11 cellular contexts compared by ENCODE assay signal in the genomic region with DNA sequence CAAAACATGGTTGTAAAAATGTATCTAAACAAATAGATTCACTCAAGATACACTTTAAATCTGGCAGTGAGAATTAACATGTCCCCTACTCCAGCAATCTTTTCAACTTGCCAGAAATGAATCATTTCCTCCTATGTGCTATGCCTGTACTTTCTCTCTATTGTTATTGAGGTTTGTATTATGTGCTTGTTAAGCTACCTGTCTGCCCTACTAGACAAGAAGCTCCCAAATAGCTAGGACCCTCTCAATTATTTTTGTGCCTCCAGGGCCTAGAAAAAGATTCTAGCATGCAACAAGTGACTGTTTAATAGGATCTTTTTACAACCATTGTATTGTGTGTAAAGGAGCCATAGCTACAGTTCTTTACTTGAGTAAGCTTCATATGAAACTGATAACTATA. TPM values are rescaled to one million over a fixed set of nuclear protein-coding genes. Genes with fewer than 3 reads are reported as not detected.
DNase-seq lines count a peak whose midpoint lies in the region; ATAC-seq and TF ChIP-seq lines count a peak whose summit lies in the region.
"Had no signal": no experiment of that assay in that cellular context is flagged by ENCODE, and none has a peak within 500 bp of the region (broad histone marks: within the 10 kb centered on the region; RNA-seq: fewer than 3 reads in every experiment).

No MANE protein-coding gene starts in this region.

- H3K27ac ChIP-seq in SK-N-MC (peak overlapping the region; percentile 33; the same call in 1 of the 2 replicates), H9 (ENCODE audit: insufficient read length, low read depth, low read length) (no peak overlapping the region)
- H3K27ac ChIP-seq: pancreas had no signal

- H3K9me3 Mint-ChIP-seq in natural killer cell: no peaks in the 10 kb centered on the region
- no peaks in the 10 kb centered on the region for H3K9me3 Mint-ChIP-seq in H9

- no peak overlapping the region for H2AFZ ChIP-seq in H9 (ENCODE audit: low read length)

- H2BK15ac ChIP-seq in H9 (ENCODE audit: low read depth, low read length): no peak overlapping the region

- H3K27me3 ChIP-seq in H9 (ENCODE audit: insufficient read depth, low read length): no peaks in the 10 kb centered on the region
- H3K27me3 ChIP-seq: pancreas had no signal

- no peaks in the 10 kb centered on the region for H3K36me3 ChIP-seq in SK-N-MC (ENCODE audit: insufficient read depth, low read length)
- H3K36me3 ChIP-seq: pancreas had no signal

- H3K14ac ChIP-seq in H9 (ENCODE audit: insufficient read depth, low read length): no peak overlapping the region

- H3K79me2 ChIP-seq in H9 (ENCODE audit: insufficient read depth, low read length): no peaks in the 10 kb centered on the region

- H3K4me3 ChIP-seq in SK-N-MC: peak overlapping the region; percentile 27
- H3K4me3 ChIP-seq: pancreas had no signal

- TF ChIP-seq CTCF in GM13977 (IDR thresholded peaks at IDR 0.05; ENCODE audit: extremely low read depth, insufficient read depth, missing control alignments) (no peak), natural killer cell (IDR thresholded peaks at IDR 0.05) (no peak), H9 (conservative IDR thresholded peaks at IDR 0.05) (no peak)

- no peaks in the 10 kb centered on the region for H3K9me3 ChIP-seq in SK-N-MC (ENCODE audit: low read depth, low read length)
- H3K9me3 ChIP-seq in H9 (ENCODE audit: control insufficient read depth, low read depth, low read length): no peaks in the 10 kb centered on the region
- H3K9me3 ChIP-seq: pancreas had no signal

- in situ Hi-C loops in GM13977 (cut with MboI; ENCODE audit: low pct_unique_long_range_greater_than_20kb, low sequenced_read_pairs, unreplicated experiment): no loop called here

- no peak overlapping the region for H3K56ac ChIP-seq in H9 (ENCODE audit: insufficient read length, low read depth, low read length)

- no peak overlapping the region for H4K5ac ChIP-seq in H9 (ENCODE audit: insufficient read length, low read depth, low read length)

- no peak overlapping the region for H3K23ac ChIP-seq in H9 (ENCODE audit: insufficient read length, low read depth, low read length)

- no peak overlapping the region for H4K8ac ChIP-seq in H9 (replicated peaks; ENCODE audit: insufficient read length, low read depth, low read length)

- H3T11ph ChIP-seq in H9 (ENCODE audit: low read length): no peak overlapping the region

- H4K91ac ChIP-seq in H9 (ENCODE audit: insufficient read length, low read depth, low read length): no peak overlapping the region

- no peaks in the 10 kb centered on the region for H3K4me1 ChIP-seq in H9 (ENCODE audit: insufficient read depth, low read length)
- H3K4me1 ChIP-seq: pancreas had no signal

- no peak overlapping the region for H2BK120ac ChIP-seq in H9 (ENCODE audit: low read depth, low read length, poor library complexity, severe bottlenecking)

- H3K9ac ChIP-seq in SK-N-MC (ENCODE audit: insufficient read length) (peak overlapping the region; percentile 21), H9 (ENCODE audit: extremely low read depth, insufficient read length, low read length) (no peak overlapping the region)

- H3K27me3 Mint-ChIP-seq in natural killer cell (ENCODE audit: low read depth in 2 of 2) (peaks cover 0 to 2% of the 10 kb centered on the region in 2 donors), H9 (ENCODE audit: low read depth) (no peaks in the 10 kb centered on the region)

- no peak overlapping the region for H3K27ac Mint-ChIP-seq in natural killer cell
- H3K27ac Mint-ChIP-seq in H9: no peak overlapping the region

- H3K79me1 ChIP-seq in H9 (ENCODE audit: insufficient read depth, low read depth, low read length, poor library complexity, severe bottlenecking): no peaks in the 10 kb centered on the region

- H3K4me2 ChIP-seq in H9 (ENCODE audit: insufficient read depth, insufficient read length, low read length): no peak overlapping the region

- peaks cover 5% of the 10 kb centered on the region for H3K23me2 ChIP-seq in H9 (ENCODE audit: insufficient read length, low read depth, low read length, poor library complexity, severe bottlenecking)

- intact Hi-C loops in natural killer cell (cut with micrococcal nuclease): no loop called here

- H3K4me1 Mint-ChIP-seq in natural killer cell: peaks cover 16 to 21% of the 10 kb centered on the region in 2 donors
- H3K4me1 Mint-ChIP-seq in H9: peaks cover 7 to 11% of the 10 kb centered on the region in 2 experiments; a peak in 3 of 4 replicates

- DNase-seq in GM13977 (ENCODE audit: low spot score) (peak; percentile 25), SK-N-MC (ENCODE audit: low read depth, low spot score) (no peak), natural killer cell (no peak), H9 (no peak), NCI-H1694 (lab: John Stamatoyannopoulos, UW) (no peak)
- no peak for DNase-seq in effector CD4-positive, alpha-beta T cell
- DNase-seq: NCI-H1105, pancreas had no signal

- no peak overlapping the region for H2BK5ac ChIP-seq in H9 (ENCODE audit: insufficient read length, low read length)

- H3K36me3 Mint-ChIP-seq in natural killer cell (no peaks in the 10 kb centered on the region), H9 (ENCODE audit: insufficient read depth in 1 of 3, low read depth in 3 of 3) (0 out of 7 replicates have a peak, but pooled peaks cover 0 to 2% (median 0%) of the 10 kb centered on the region in 3 experiments)

- H4K20me1 ChIP-seq in H9 (ENCODE audit: control insufficient read depth, insufficient read depth, insufficient read length): no peaks in the 10 kb centered on the region

- no peak overlapping the region for H2AK5ac ChIP-seq in H9 (ENCODE audit: insufficient read length, low read length)

- H3K18ac ChIP-seq in H9 (ENCODE audit: insufficient read length, low read depth, low read length): no peak overlapping the region

- H3K4me3 Mint-ChIP-seq in natural killer cell (peak overlapping the region; percentile 61), H9 (no peak overlapping the region)

- no peak overlapping the region for H2BK20ac ChIP-seq in H9 (ENCODE audit: low read depth, low read length, poor library complexity, severe bottlenecking)

- H2BK12ac ChIP-seq in H9 (ENCODE audit: insufficient read length, low read depth, low read length): no peak overlapping the region

- no peak overlapping the region for H3K4ac ChIP-seq in H9 (ENCODE audit: low read depth, low read length)

- ATAC-seq in GM21786 (IDR thresholded peaks at IDR 0.05; ENCODE audit: unreplicated experiment) (peak; percentile 16), natural killer cell (no peak), HG03457 (IDR thresholded peaks at IDR 0.05; ENCODE audit: unreplicated experiment) (no peak)
- ATAC-seq: pancreas had no signal

RNA-seq across cellular contexts. Expression of gene SAP30, which starts 3.5 kb away (rescaled TPM):
- total RNA-seq in natural killer cell (1 to 10 TPM; 2.6 to 9.1 (median 3.1) TPM), H9 (2021) (13.5 and 14.7 TPM in 2 replicates)

RNA-seq across cellular contexts. Expression of gene SCRG1, which starts 31.6 kb away (rescaled TPM):
- total RNA-seq in natural killer cell: not detected
- total RNA-seq in H9 (2021): not detected in 2 replicates
- total RNA-seq: activated CD8-positive, alpha-beta memory T cell treated with anti-CD3 and anti-CD28 coated beads for 36 hours had no signal

RNA-seq across cellular contexts. Expression of gene HMGB2, which starts 33.1 kb away (rescaled TPM):
- total RNA-seq in natural killer cell (100 to 1,000 TPM; 145 to 214 (median 151) TPM), H9 (2021) (278 and 298 TPM in 2 replicates)
